ENCODE assay signal across 8 cellular contexts in genomic region chr12:40107098-40107802, GRCh38. TPM values are rescaled to one million over a fixed set of nuclear protein-coding genes. Genes with fewer than 3 reads are reported as not detected.
DNase-seq lines count a peak whose midpoint lies in the region; ATAC-seq, FAIRE-seq and TF ChIP-seq lines count a peak whose summit lies in the region.

No MANE protein-coding gene starts in this region.

- peak; percentile 89 for FAIRE-seq in A549 (lab: Jason Lieb, UNC)

- ATAC-seq in A549: peak; percentile 25 to 54; a peak in 3 of 6 replicates
- peak; percentile 36 for ATAC-seq in GM18861 (IDR thresholded peaks at IDR 0.05; ENCODE audit: unreplicated experiment)
- peak; percentile 32 for ATAC-seq in HG03196 (IDR thresholded peaks at IDR 0.05; ENCODE audit: unreplicated experiment)

- CTCF ChIA-PET in A549 (lab: Yijun Ruan, JAX): interaction anchor here (0.6 to 6.6 kb wide), 38 partner anchors 11 to 429 kb away, joined by 3 to 66 read pairs (median 4); no protein-coding TSS in a partner anchor

- peak overlapping the region; percentile 82 for H3K4me2 ChIP-seq in A549

- peak; percentile 62 to 82 for DNase-seq in A549 (ENCODE audit: low read depth in 1 of 2, low spot score in 1 of 2)
- peak; percentile 94 for DNase-seq in NCI-H345 (lab: John Stamatoyannopoulos, UW)
- DNase-seq in activated CD4-positive, CD25-positive, alpha-beta regulatory T cell (lab: John Stamatoyannopoulos, UW): peak; percentile 72 to 82 (median 78)
- peak; percentile 81 for DNase-seq in central memory CD4-positive, alpha-beta T cell
- peak; percentile 91 for DNase-seq in left kidney (ENCODE audit: low read depth, low spot score)
- DNase-seq in stimulated activated CD4-positive, alpha-beta T cell treated with anti-CD3 and anti-CD28 coated beads, Interleukin-1b, Interleukin-23, amount 100 ng/mL, for 24 hours (ENCODE audit: low read depth in 4 of 4, low spot score in 1 of 4): peak; percentile 78 to 93 (median 90)

- TF ChIP-seq CTCF in A549 (IDR thresholded peaks at IDR 0.05): peak; percentile 91

- TF ChIP-seq RAD21 in A549 (conservative IDR thresholded peaks at IDR 0.05 in 1 of 2, IDR thresholded peaks at IDR 0.05 in 1 of 2): peak; percentile 85 to 87

- POLR2A ChIA-PET in A549 (lab: Yijun Ruan, JAX): no interaction called here

- H3K4me3 ChIP-seq in A549: peak overlapping the region; percentile 31; the same call in 2 of the 3 replicates

- WGBS in A549 (ENCODE audit: missing lambda C conversion rate): 27% methylated on average over 19 of the region's 19 CpGs

- H3K27ac ChIP-seq in A549: no peak overlapping the region

- peaks cover 3% of the 10 kb centered on the region; the same call in 1 of the 3 replicates for H3K4me1 ChIP-seq in A549

- TF ChIP-seq EP300 in A549 (IDR thresholded peaks at IDR 0.05): no peak

- TF ChIP-seq POLR2A in A549 (IDR thresholded peaks at IDR 0.05; ENCODE audit: low read length): no peak

- H3K9me3 ChIP-seq in A549: no peaks in the 10 kb centered on the region

TF ChIP-seq in A549, 52 proteins besides CTCF, POLR2A, EP300 and RAD21:
- TF ChIP-seq, protein P1, sequence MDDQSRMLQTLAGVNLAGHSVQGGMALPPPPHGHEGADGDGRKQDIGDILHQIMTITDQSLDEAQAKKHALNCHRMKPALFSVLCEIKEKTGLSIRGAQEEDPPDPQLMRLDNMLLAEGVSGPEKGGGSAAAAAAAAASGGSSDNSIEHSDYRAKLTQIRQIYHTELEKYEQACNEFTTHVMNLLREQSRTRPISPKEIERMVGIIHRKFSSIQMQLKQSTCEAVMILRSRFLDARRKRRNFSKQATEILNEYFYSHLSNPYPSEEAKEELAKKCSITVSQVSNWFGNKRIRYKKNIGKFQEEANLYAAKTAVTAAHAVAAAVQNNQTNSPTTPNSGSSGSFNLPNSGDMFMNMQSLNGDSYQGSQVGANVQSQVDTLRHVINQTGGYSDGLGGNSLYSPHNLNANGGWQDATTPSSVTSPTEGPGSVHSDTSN (IDR thresholded peaks at IDR 0.05): no peak
- TF ChIP-seq ZNF302 (CRISPR knock-in tag; IDR thresholded peaks at IDR 0.05): no peak
- no peak for TF ChIP-seq FOSL2 (IDR thresholded peaks at IDR 0.05)
- TF ChIP-seq FOSL2 (CRISPR knock-in tag; IDR thresholded peaks at IDR 0.05): no peak
- TF ChIP-seq, protein P2, sequence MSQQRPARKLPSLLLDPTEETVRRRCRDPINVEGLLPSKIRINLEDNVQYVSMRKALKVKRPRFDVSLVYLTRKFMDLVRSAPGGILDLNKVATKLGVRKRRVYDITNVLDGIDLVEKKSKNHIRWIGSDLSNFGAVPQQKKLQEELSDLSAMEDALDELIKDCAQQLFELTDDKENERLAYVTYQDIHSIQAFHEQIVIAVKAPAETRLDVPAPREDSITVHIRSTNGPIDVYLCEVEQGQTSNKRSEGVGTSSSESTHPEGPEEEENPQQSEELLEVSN (IDR thresholded peaks at IDR 0.05; ENCODE audit: borderline replicate concordance, low read depth): peak; percentile 99
- TF ChIP-seq SMC3 (IDR thresholded peaks at IDR 0.05): peak; percentile 95
- TF ChIP-seq RARB (CRISPR knock-in tag; IDR thresholded peaks at IDR 0.05): no peak
- no peak for TF ChIP-seq TP53 (CRISPR knock-in tag; IDR thresholded peaks at IDR 0.05)
- no peak for TF ChIP-seq HEYL (CRISPR knock-in tag; IDR thresholded peaks at IDR 0.05)
- TF ChIP-seq, protein P3, sequence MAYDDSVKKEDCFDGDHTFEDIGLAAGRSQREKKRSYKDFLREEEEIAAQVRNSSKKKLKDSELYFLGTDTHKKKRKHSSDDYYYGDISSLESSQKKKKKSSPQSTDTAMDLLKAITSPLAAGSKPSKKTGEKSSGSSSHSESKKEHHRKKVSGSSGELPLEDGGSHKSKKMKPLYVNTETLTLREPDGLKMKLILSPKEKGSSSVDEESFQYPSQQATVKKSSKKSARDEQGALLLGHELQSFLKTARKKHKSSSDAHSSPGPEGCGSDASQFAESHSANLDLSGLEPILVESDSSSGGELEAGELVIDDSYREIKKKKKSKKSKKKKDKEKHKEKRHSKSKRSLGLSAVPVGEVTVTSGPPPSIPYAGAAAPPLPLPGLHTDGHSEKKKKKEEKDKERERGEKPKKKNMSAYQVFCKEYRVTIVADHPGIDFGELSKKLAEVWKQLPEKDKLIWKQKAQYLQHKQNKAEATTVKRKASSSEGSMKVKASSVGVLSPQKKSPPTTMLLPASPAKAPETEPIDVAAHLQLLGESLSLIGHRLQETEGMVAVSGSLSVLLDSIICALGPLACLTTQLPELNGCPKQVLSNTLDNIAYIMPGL (CRISPR knock-in tag; IDR thresholded peaks at IDR 0.05; ENCODE audit: borderline replicate concordance): no peak
- TF ChIP-seq MAX (IDR thresholded peaks at IDR 0.05): peak; percentile 99
- TF ChIP-seq KDM1A (IDR thresholded peaks at IDR 0.05; ENCODE audit: low read depth): no peak
- TF ChIP-seq MYC (IDR thresholded peaks at IDR 0.05; ENCODE audit: borderline replicate concordance, low read length): no peak
- no peak for TF ChIP-seq USF2 (IDR thresholded peaks at IDR 0.05)
- no peak for TF ChIP-seq FOXS1 (CRISPR knock-in tag; IDR thresholded peaks at IDR 0.05)
- TF ChIP-seq, protein P4, sequence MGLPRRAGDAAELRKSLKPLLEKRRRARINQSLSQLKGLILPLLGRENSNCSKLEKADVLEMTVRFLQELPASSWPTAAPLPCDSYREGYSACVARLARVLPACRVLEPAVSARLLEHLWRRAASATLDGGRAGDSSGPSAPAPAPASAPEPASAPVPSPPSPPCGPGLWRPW (IDR thresholded peaks at IDR 0.05): no peak
- no peak for TF ChIP-seq ZC3H11A (IDR thresholded peaks at IDR 0.05)
- TF ChIP-seq HOXB13 (CRISPR knock-in tag; IDR thresholded peaks at IDR 0.05; ENCODE audit: low read depth): no peak

RNA-seq across cellular contexts. Expression of gene SLC2A13, which starts 1.4 kb away (rescaled TPM):
- polyA plus RNA-seq in A549 (2011; rRNA removed): 7.1 and 8.2 TPM in 2 replicates
- polyA plus RNA-seq in A549 (2012; cell fraction: cytosol; rRNA removed): 1.6 and 2.2 TPM in 2 replicates
- 1.9 and 2.1 TPM in 2 replicates for polyA plus RNA-seq in A549 (2012; cell fraction: nucleus; rRNA removed)
- 2.5 to 4.5 TPM (median 4.0 TPM) in 3 replicates for polyA plus RNA-seq in A549 (2017; fragmentation: RNase III; extraction: RNeasy Plus Mini Kit Qiagen cat#74134 plus additional on column Dnase treatment)
- polyA minus RNA-seq in A549 (2011; rRNA and poly(A)+ RNA removed): 11.1 and 11.8 TPM in 2 replicates
